In the genomic region with DNA sequence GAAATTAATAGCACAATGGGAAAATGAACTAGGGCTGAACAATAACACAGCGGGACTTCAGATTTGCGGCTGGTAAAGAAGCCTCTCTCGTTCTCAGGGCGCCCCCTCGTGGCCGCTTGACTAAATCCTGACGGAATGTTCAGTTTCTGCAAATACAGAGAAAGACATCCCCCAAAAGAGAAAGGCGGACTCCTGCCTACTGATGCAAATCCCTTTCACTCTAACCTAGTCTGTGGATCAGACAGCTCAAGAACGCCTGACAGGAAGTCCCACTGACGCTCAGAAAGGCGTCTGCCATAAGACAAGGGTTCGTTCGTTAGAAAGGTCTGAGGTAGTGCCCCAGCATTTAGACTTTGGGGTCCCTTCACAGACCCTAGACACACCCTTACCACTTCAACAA, we compare ENCODE assay signal across 1 cellular context.
TF ChIP-seq lines count a peak whose summit lies in the region.

No MANE protein-coding gene starts in this region.

TF ChIP-seq in SK-N-SH treated with all-trans-retinoic acid at 6 μM for 48 hours, 23 proteins besides CTCF, POLR2A, EP300 and RAD21 (continued from another document):
- TF ChIP-seq, protein P1, sequence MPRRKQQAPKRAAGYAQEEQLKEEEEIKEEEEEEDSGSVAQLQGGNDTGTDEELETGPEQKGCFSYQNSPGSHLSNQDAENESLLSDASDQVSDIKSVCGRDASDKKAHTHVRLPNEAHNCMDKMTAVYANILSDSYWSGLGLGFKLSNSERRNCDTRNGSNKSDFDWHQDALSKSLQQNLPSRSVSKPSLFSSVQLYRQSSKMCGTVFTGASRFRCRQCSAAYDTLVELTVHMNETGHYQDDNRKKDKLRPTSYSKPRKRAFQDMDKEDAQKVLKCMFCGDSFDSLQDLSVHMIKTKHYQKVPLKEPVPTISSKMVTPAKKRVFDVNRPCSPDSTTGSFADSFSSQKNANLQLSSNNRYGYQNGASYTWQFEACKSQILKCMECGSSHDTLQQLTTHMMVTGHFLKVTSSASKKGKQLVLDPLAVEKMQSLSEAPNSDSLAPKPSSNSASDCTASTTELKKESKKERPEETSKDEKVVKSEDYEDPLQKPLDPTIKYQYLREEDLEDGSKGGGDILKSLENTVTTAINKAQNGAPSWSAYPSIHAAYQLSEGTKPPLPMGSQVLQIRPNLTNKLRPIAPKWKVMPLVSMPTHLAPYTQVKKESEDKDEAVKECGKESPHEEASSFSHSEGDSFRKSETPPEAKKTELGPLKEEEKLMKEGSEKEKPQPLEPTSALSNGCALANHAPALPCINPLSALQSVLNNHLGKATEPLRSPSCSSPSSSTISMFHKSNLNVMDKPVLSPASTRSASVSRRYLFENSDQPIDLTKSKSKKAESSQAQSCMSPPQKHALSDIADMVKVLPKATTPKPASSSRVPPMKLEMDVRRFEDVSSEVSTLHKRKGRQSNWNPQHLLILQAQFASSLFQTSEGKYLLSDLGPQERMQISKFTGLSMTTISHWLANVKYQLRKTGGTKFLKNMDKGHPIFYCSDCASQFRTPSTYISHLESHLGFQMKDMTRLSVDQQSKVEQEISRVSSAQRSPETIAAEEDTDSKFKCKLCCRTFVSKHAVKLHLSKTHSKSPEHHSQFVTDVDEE (CRISPR knock-in tag; IDR thresholded peaks at IDR 0.05): no peak
- TF ChIP-seq ZNF8 (CRISPR knock-in tag; IDR thresholded peaks at IDR 0.05) (no peak), PPARA (CRISPR knock-in tag; IDR thresholded peaks at IDR 0.05; ENCODE audit: borderline replicate concordance) (no peak)
